Comparison of ENCODE assay signal across 29 cellular contexts in the genomic region with DNA sequence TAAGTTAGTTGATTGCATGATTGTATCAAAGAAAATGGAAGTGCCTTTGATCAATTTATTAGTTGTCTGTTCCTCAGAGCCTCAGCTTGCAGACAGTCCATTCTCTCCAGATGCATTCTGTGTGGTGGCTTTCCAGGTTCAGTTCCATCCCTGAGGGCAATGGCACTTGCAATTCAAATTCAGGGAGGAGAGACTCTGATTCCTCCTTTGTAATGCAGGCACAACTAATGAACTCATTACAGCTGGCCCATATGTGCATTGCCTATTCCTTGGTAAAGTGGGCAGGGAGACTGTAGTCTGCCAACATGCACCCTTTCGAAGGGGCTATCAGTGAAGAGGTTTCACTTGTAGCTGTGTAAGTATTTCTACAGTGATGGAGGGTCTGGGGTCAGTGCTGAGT.
"Had no signal": no experiment of that assay in that cellular context is flagged by ENCODE, and none has a peak within 500 bp of the region (broad histone marks: within the 10 kb centered on the region; RNA-seq: fewer than 3 reads in every experiment).

No MANE protein-coding gene starts in this region.

- H3K4me3 Mint-ChIP-seq: activated B cell treated with CpG ODN at 0.5 μM for 24 hours; activated CD4-positive, alpha-beta T cell treated with anti-CD3 and anti-CD28 coated beads, Interleukin-2, amount 10 ng/mL, durations not matched to agents 24 days and 14 days; activated CD8-positive, alpha-beta memory T cell treated with anti-CD3 and anti-CD28 coated beads, Interleukin-2, amount 10 ng/mL, durations not matched to agents 7 days and 5 days; activated naive CD8-positive, alpha-beta T cell treated with anti-CD3 and anti-CD28 coated beads, Interleukin-2, amount 50 U/mL, for 24 hours; activated T-cell treated with anti-CD3 and anti-CD28 coated beads, Interleukin-2, amount 50 U/mL, for 24 hours; activated T-helper 1 cell treated with anti-CD3 and anti-CD28 coated beads, Interleukin-12 subunit alpha, Interleukin-12 subunit beta, Interleukin-2, Interleukin-4 antibody, amounts not matched to agents 30 ng/mL and 10 ng/mL and 1 ng/mL, durations not matched to agents 14 hours and 24 hours and 36 hours; brain; central memory CD8-positive, alpha-beta T cell; T-helper 17 cell had no signal

- H3K36me3 ChIP-seq: ascending aorta, MG63, SJSA1 had no signal

- H3K9me3 ChIP-seq: ascending aorta, MG63 had no signal

- ATAC-seq: activated CD8-positive, alpha-beta memory T cell treated with anti-CD3 and anti-CD28 coated beads, Interleukin-2, amount 10 ng/mL, durations not matched to agents 7 days and 5 days; activated naive CD4-positive, alpha-beta T cell treated with anti-CD3 and anti-CD28 coated beads, Interleukin-2, amount 50 U/mL, for 72 hours; activated naive CD8-positive, alpha-beta T cell treated with anti-CD3 and anti-CD28 coated beads, Interleukin-2, amount 50 U/mL, for 24 hours; PC-3; T-helper 17 cell had no signal

- H3K27ac Mint-ChIP-seq: activated B cell treated with CpG ODN at 0.5 μM for 24 hours; activated CD4-positive, alpha-beta T cell treated with anti-CD3 and anti-CD28 coated beads, Interleukin-2, amount 10 ng/mL, durations not matched to agents 24 days and 14 days; activated CD8-positive, alpha-beta memory T cell treated with anti-CD3 and anti-CD28 coated beads, Interleukin-2, amount 10 ng/mL, durations not matched to agents 7 days and 5 days; activated naive CD4-positive, alpha-beta T cell treated with anti-CD3 and anti-CD28 coated beads, Interleukin-2, amount 50 U/mL, for 72 hours; activated naive CD8-positive, alpha-beta T cell treated with anti-CD3 and anti-CD28 coated beads, Interleukin-2, amount 50 U/mL, for 24 hours; activated T-cell treated with anti-CD3 and anti-CD28 coated beads, Interleukin-2, amount 50 U/mL, for 24 hours; activated T-helper 1 cell treated with anti-CD3 and anti-CD28 coated beads, Interleukin-12 subunit alpha, Interleukin-12 subunit beta, Interleukin-2, Interleukin-4 antibody, amounts not matched to agents 30 ng/mL and 10 ng/mL and 1 ng/mL, durations not matched to agents 14 hours and 24 hours and 36 hours; T-helper 17 cell had no signal

- H3K9me3 Mint-ChIP-seq: activated CD4-positive, alpha-beta T cell treated with anti-CD3 and anti-CD28 coated beads, Interleukin-2, amount 10 ng/mL, durations not matched to agents 24 days and 14 days; activated naive CD4-positive, alpha-beta T cell treated with anti-CD3 and anti-CD28 coated beads, Interleukin-2, amount 50 U/mL, for 72 hours; activated naive CD8-positive, alpha-beta T cell treated with anti-CD3 and anti-CD28 coated beads, Interleukin-2, amount 50 U/mL, for 24 hours; activated T-cell treated with anti-CD3 and anti-CD28 coated beads, Interleukin-2, amount 50 U/mL, for 24 hours; activated T-helper 1 cell treated with anti-CD3 and anti-CD28 coated beads, Interleukin-12 subunit alpha, Interleukin-12 subunit beta, Interleukin-2, Interleukin-4 antibody, amounts not matched to agents 30 ng/mL and 10 ng/mL and 1 ng/mL, durations not matched to agents 14 hours and 24 hours and 36 hours; central memory CD8-positive, alpha-beta T cell had no signal

- FAIRE-seq: RCC 7860 had no signal

- H3K4me1 Mint-ChIP-seq: activated B cell treated with CpG ODN at 0.5 μM for 24 hours; activated CD4-positive, alpha-beta T cell treated with anti-CD3 and anti-CD28 coated beads, Interleukin-2, amount 10 ng/mL, durations not matched to agents 24 days and 14 days; activated CD8-positive, alpha-beta memory T cell treated with anti-CD3 and anti-CD28 coated beads, Interleukin-2, amount 10 ng/mL, durations not matched to agents 7 days and 5 days; activated naive CD8-positive, alpha-beta T cell treated with anti-CD3 and anti-CD28 coated beads, Interleukin-2, amount 50 U/mL, for 24 hours; central memory CD8-positive, alpha-beta T cell; T-helper 17 cell had no signal

- H3K27me3 ChIP-seq: ascending aorta, MG63, SJSA1 had no signal

- H3K27ac ChIP-seq: ascending aorta, SJSA1 had no signal

- H3K27me3 Mint-ChIP-seq: activated B cell treated with CpG ODN at 0.5 μM for 24 hours; activated CD4-positive, alpha-beta T cell treated with anti-CD3 and anti-CD28 coated beads, Interleukin-2, amount 10 ng/mL, durations not matched to agents 24 days and 14 days; activated CD8-positive, alpha-beta memory T cell treated with anti-CD3 and anti-CD28 coated beads, Interleukin-2, amount 10 ng/mL, durations not matched to agents 7 days and 5 days; activated naive CD8-positive, alpha-beta T cell treated with anti-CD3 and anti-CD28 coated beads, Interleukin-2, amount 50 U/mL, for 24 hours; brain; central memory CD8-positive, alpha-beta T cell had no signal

- H3K4me1 ChIP-seq: SJSA1 had no signal

- H3K4me3 ChIP-seq: ascending aorta, MG63, SJSA1 had no signal

- H3K36me3 Mint-ChIP-seq: activated CD8-positive, alpha-beta memory T cell treated with anti-CD3 and anti-CD28 coated beads, Interleukin-2, amount 10 ng/mL, durations not matched to agents 7 days and 5 days; activated naive CD4-positive, alpha-beta T cell treated with anti-CD3 and anti-CD28 coated beads, Interleukin-2, amount 50 U/mL, for 72 hours; brain had no signal

- DNase-seq: activated B cell treated with CpG ODN at 0.5 μM for 24 hours; activated CD4-positive, alpha-beta T cell treated with anti-CD3 and anti-CD28 coated beads for 1 hour; activated CD4-positive, alpha-beta T cell treated with anti-CD3 and anti-CD28 coated beads, Interleukin-2, amount 10 ng/mL, durations not matched to agents 24 days and 14 days; activated CD4-positive, alpha-beta T cell treated with anti-CD3 and anti-CD28 coated beads, Interleukin-2, amount 50 U/mL, for 48 hours; activated CD8-positive, alpha-beta memory T cell treated with anti-CD3 and anti-CD28 coated beads, Interleukin-2, amount 10 ng/mL, durations not matched to agents 7 days and 5 days; activated effector memory CD4-positive, alpha-beta T cell treated with Interleukin-2 at 50 U/mL for 16 hours; activated naive CD4-positive, alpha-beta T cell treated with Interleukin-2 at 50 U/mL for 16 hours; activated naive CD8-positive, alpha-beta T cell treated with anti-CD3 and anti-CD28 coated beads, Interleukin-2, amount 50 U/mL, for 24 hours; activated T-cell treated with anti-CD3 and anti-CD28 coated beads, Interleukin-2, amount 50 U/mL, for 24 hours; amniotic stem cell; MG63; MV-4-11; NCI-H1092 treated with DMSO at 0.1 percent for 48 hours; NCI-H1417 treated with DMSO at 0.1 percent for 48 hours; NCI-H1694; NCI-H2029; NCI-H2107; NCI-H446; PC-3; SHP77; T-helper 17 cell; T-helper 9 cell had no signal
